ENCODE assay signal across 2 cellular contexts in genomic region chr5:168428552-168428951, GRCh38.
"Had no signal": no experiment of that assay in that cellular context is flagged by ENCODE, and none has a peak within 500 bp of the region (broad histone marks: within the 10 kb centered on the region; RNA-seq: fewer than 3 reads in every experiment).

No MANE protein-coding gene starts in this region.

- DNase-seq: GDM1, GF-D8 had no signal
